ENCODE assay signal across 27 cellular contexts in the genomic region with DNA sequence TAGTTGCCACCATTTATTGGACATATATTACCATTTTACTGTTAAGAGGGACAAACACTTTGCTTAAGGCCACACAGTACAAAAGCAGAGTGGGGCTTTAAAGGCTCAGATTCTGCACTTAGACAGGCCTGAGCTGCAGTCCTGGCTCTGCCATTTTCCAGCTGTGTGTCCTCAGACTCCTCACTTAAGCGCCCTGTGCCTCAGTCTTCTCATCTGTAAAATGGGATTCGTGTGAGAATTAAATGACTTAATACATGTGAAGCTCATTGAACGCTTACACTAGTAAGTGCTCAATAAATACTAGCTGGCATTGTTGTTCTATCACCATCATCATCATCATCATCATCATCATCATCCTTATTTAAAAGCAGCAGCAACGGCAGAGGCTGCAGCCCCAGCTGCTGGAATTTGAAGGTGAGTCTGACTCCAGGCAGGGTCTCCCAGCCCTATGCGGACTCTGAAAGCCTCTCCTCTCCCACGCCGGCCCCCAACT. TPM values are rescaled to one million over a fixed set of nuclear protein-coding genes. Genes with fewer than 3 reads are reported as not detected.
DNase-seq lines count a peak whose midpoint lies in the region; ATAC-seq and TF ChIP-seq lines count a peak whose summit lies in the region.
"Had no signal": no experiment of that assay in that cellular context is flagged by ENCODE, and none has a peak within 500 bp of the region (broad histone marks: within the 10 kb centered on the region; RNA-seq: fewer than 3 reads in every experiment).

No MANE protein-coding gene starts in this region.

- no peak overlapping the region for H3K27ac Mint-ChIP-seq in GM23338
- H3K27ac Mint-ChIP-seq: naive thymus-derived CD4-positive, alpha-beta T cell; stimulated activated naive B cell treated with anti-CD40 and anti-IgM and Interleukin-4, amounts not matched to agents 10 μg/mL and 1 μg/mL and 100 μg/mL, for 72 hours had no signal

- no peaks in the 10 kb centered on the region for H3K36me3 Mint-ChIP-seq in GM23338 (ENCODE audit: low read depth)
- H3K36me3 Mint-ChIP-seq: naive thymus-derived CD4-positive, alpha-beta T cell; stimulated activated naive B cell treated with anti-CD40 and anti-IgM and Interleukin-4, amounts not matched to agents 10 μg/mL and 1 μg/mL and 100 μg/mL, for 72 hours had no signal

- H3K4me3 ChIP-seq in GM23338 (peak overlapping the region; percentile 71), SK-N-MC (peak overlapping the region; percentile 63), iPS-11a (ENCODE audit: low read depth, low read length) (peak overlapping the region; percentile 24), upper lobe of right lung (no peak overlapping the region)
- H3K4me3 ChIP-seq: heart left ventricle, PC-9, prostate gland, skin epidermis had no signal

- H3K4me2 ChIP-seq in GM23338 = peak overlapping the region; percentile 82
- H3K4me2 ChIP-seq: KMS-11, PC-9 had no signal

- ATAC-seq in GM23338 (no peak), HG02642 (IDR thresholded peaks at IDR 0.05; ENCODE audit: poor library complexity, unreplicated experiment) (no peak), GM19463 (IDR thresholded peaks at IDR 0.05; ENCODE audit: unreplicated experiment) (no peak), upper lobe of right lung (no peak)
- ATAC-seq: heart left ventricle; naive thymus-derived CD4-positive, alpha-beta T cell had no signal

- H3K4me1 ChIP-seq in GM23338 (ENCODE audit: insufficient read depth) (peaks cover 11% of the 10 kb centered on the region; the same call in 1 of the 2 replicates), upper lobe of right lung (no peaks in the 10 kb centered on the region)
- H3K4me1 ChIP-seq: breast epithelium, prostate gland had no signal

- peak; percentile 4 for DNase-seq in GM23338 (ENCODE audit: low spot score)
- no peak for DNase-seq in SK-N-MC (ENCODE audit: low read depth, low spot score)
- DNase-seq in posterior vena cava (ENCODE audit: low spot score) = peak; percentile 12
- no peak for DNase-seq in upper lobe of right lung
- DNase-seq: activated CD4-positive, alpha-beta T cell treated with anti-CD3 and anti-CD28 coated beads, Interleukin-2, amount 50 U/mL, for 48 hours; activated gamma-delta T cell treated with Interleukin-2 at 50 U/mL for 16 hours; activated T-cell treated with anti-CD3 and anti-CD28 coated beads for 4 hours; EL; heart left ventricle; mammary epithelial cell; MV-4-11; naive thymus-derived CD4-positive, alpha-beta T cell; NCI-H187; NCI-H2227 treated with DMSO at 0.1 percent for 48 hours; PC-9; stimulated activated CD4-positive, alpha-beta T cell treated with anti-CD3 and anti-CD28 coated beads, Interleukin-2, amount 100 ng/mL, for 24 hours; stimulated activated naive B cell treated with anti-CD40 and anti-IgM and Interleukin-4, amounts not matched to agents 10 μg/mL and 1 μg/mL and 100 μg/mL, for 72 hours; T-helper 2 cell had no signal

- TF ChIP-seq CTCF in GM23338 (conservative IDR thresholded peaks at IDR 0.05; ENCODE audit: low read depth in 2 of 2) = no peak
- TF ChIP-seq CTCF in upper lobe of right lung (IDR thresholded peaks at IDR 0.05) = no peak

- no peaks in the 10 kb centered on the region for H3K36me3 ChIP-seq in GM23338 (ENCODE audit: insufficient read depth)
- H3K36me3 ChIP-seq in SK-N-MC (ENCODE audit: insufficient read depth, low read length) = no peaks in the 10 kb centered on the region
- no peaks in the 10 kb centered on the region for H3K36me3 ChIP-seq in upper lobe of right lung
- H3K36me3 ChIP-seq: breast epithelium, heart left ventricle, prostate gland had no signal

- 0 out of 2 replicates have a peak overlapping the region, but pooled peaks have one; percentile 78 for H2AFZ ChIP-seq in GM23338
- H2AFZ ChIP-seq: PC-9 had no signal

- H3K4me3 Mint-ChIP-seq in GM23338 = peak overlapping the region; percentile 66
- H3K4me3 Mint-ChIP-seq: naive thymus-derived CD4-positive, alpha-beta T cell; stimulated activated naive B cell treated with anti-CD40 and anti-IgM and Interleukin-4, amounts not matched to agents 10 μg/mL and 1 μg/mL and 100 μg/mL, for 72 hours had no signal

- H4K20me1 ChIP-seq in GM23338 (replicated peaks; ENCODE audit: insufficient read depth) = no peaks in the 10 kb centered on the region

- intact Hi-C loops in posterior vena cava (cut with DNase I) = no loop called here
- intact Hi-C loops in upper lobe of right lung (cut with DNase I) = no loop called here

- no peaks in the 10 kb centered on the region for H3K9me3 ChIP-seq in SK-N-MC (ENCODE audit: low read depth, low read length)
- no peaks in the 10 kb centered on the region for H3K9me3 ChIP-seq in upper lobe of right lung
- H3K9me3 ChIP-seq: breast epithelium, heart left ventricle, prostate gland had no signal

- peaks cover 21% of the 10 kb centered on the region for H3K27me3 Mint-ChIP-seq in GM23338 (ENCODE audit: insufficient read depth, low read depth, poor library complexity)

- H3K27ac ChIP-seq in GM23338 (ENCODE audit: low read depth) (no peak overlapping the region), SK-N-MC (no peak overlapping the region), upper lobe of right lung (no peak overlapping the region)
- H3K27ac ChIP-seq: breast epithelium, heart left ventricle, KMS-11, PC-9, prostate gland, skin epidermis had no signal

- no peaks in the 10 kb centered on the region for H3K79me2 ChIP-seq in GM23338 (replicated peaks; ENCODE audit: insufficient read depth)

- H3K9me2 ChIP-seq in GM23338 (ENCODE audit: insufficient read depth) = no peaks in the 10 kb centered on the region

- H3K4me1 Mint-ChIP-seq in GM23338 = peaks cover 17% of the 10 kb centered on the region

- H3K9ac ChIP-seq in SK-N-MC (ENCODE audit: insufficient read length) = no peak overlapping the region
- H3K9ac ChIP-seq: KMS-11 had no signal

- H3K27me3 ChIP-seq in GM23338 (ENCODE audit: insufficient read depth) (0 out of 2 replicates have a peak, but pooled peaks cover 10% of the 10 kb centered on the region), upper lobe of right lung (peaks cover 44% of the 10 kb centered on the region)

- no peaks in the 10 kb centered on the region; the same call in 2 of the 3 replicates for H3K9me3 Mint-ChIP-seq in GM23338
- H3K9me3 Mint-ChIP-seq: stimulated activated naive B cell treated with anti-CD40 and anti-IgM and Interleukin-4, amounts not matched to agents 10 μg/mL and 1 μg/mL and 100 μg/mL, for 72 hours had no signal

- peaks cover 6% of the 10 kb centered on the region; the same call in 1 of the 2 replicates for H3F3A ChIP-seq in GM23338 (replicated peaks; ENCODE audit: low read depth)

RNA-seq across cellular contexts. Expression of a gene that starts 0.4 kb away (rescaled TPM):
- 2.7 and 3.3 TPM in 2 replicates for total RNA-seq in GM23338 (2014; rRNA removed; shearing (Covaris generic))
- 1.8 and 2.7 TPM in 2 replicates for polyA plus RNA-seq in GM23338 (2016; fragmentation: Nextera tagmentation; extraction: Ambion mirVana)
- total RNA-seq in posterior vena cava (not detected), upper lobe of right lung (not detected)
- total RNA-seq: breast epithelium; endothelial cell of umbilical vein; heart left ventricle; kidney epithelial cell; mammary epithelial cell; naive thymus-derived CD4-positive, alpha-beta T cell; PC-9; prostate gland had no signal
- polyA plus RNA-seq: endothelial cell of umbilical vein; heart left ventricle; mammary epithelial cell; naive thymus-derived CD4-positive, alpha-beta T cell had no signal

Comparison
In these comparisons a context has a peak if more than half of its experiments do, and no peak if none do; other contexts are left out.
1. DNase-seq: peak in GM23338 (single experiment) and posterior vena cava (single experiment); none in SK-N-MC (single experiment) and upper lobe of right lung (single experiment).